1 cellular context compared by ENCODE assay signal in genomic region chr5:91433861-91434260, GRCh38.
TF ChIP-seq lines count a peak whose summit lies in the region.

No MANE protein-coding gene starts in this region.

TF ChIP-seq in HepG2, 621 proteins besides CTCF, POLR2A, EP300 and RAD21:
- TF ChIP-seq, protein P1, sequence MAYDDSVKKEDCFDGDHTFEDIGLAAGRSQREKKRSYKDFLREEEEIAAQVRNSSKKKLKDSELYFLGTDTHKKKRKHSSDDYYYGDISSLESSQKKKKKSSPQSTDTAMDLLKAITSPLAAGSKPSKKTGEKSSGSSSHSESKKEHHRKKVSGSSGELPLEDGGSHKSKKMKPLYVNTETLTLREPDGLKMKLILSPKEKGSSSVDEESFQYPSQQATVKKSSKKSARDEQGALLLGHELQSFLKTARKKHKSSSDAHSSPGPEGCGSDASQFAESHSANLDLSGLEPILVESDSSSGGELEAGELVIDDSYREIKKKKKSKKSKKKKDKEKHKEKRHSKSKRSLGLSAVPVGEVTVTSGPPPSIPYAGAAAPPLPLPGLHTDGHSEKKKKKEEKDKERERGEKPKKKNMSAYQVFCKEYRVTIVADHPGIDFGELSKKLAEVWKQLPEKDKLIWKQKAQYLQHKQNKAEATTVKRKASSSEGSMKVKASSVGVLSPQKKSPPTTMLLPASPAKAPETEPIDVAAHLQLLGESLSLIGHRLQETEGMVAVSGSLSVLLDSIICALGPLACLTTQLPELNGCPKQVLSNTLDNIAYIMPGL (CRISPR knock-in tag; IDR thresholded peaks at IDR 0.05; ENCODE audit: borderline replicate concordance in 1 of 2, low read depth in 1 of 2), result no peak
- no peak for TF ChIP-seq BCL3 (CRISPR knock-in tag; IDR thresholded peaks at IDR 0.05)
- TF ChIP-seq FOXM1 (CRISPR knock-in tag; IDR thresholded peaks at IDR 0.05), result no peak
- no peak for TF ChIP-seq RFXANK (CRISPR knock-in tag; IDR thresholded peaks at IDR 0.05)
- no peak for TF ChIP-seq ZNF160 (CRISPR knock-in tag; IDR thresholded peaks at IDR 0.05)
- no peak for TF ChIP-seq ZMAT3 (CRISPR knock-in tag; conservative IDR thresholded peaks at IDR 0.05)
- TF ChIP-seq, protein P2, sequence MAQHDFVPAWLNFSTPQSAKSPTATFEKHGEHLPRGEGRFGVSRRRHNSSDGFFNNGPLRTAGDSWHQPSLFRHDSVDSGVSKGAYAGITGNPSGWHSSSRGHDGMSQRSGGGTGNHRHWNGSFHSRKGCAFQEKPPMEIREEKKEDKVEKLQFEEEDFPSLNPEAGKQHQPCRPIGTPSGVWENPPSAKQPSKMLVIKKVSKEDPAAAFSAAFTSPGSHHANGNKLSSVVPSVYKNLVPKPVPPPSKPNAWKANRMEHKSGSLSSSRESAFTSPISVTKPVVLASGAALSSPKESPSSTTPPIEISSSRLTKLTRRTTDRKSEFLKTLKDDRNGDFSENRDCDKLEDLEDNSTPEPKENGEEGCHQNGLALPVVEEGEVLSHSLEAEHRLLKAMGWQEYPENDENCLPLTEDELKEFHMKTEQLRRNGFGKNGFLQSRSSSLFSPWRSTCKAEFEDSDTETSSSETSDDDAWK (CRISPR knock-in tag; IDR thresholded peaks at IDR 0.05), result no peak
- TF ChIP-seq, protein P3, sequence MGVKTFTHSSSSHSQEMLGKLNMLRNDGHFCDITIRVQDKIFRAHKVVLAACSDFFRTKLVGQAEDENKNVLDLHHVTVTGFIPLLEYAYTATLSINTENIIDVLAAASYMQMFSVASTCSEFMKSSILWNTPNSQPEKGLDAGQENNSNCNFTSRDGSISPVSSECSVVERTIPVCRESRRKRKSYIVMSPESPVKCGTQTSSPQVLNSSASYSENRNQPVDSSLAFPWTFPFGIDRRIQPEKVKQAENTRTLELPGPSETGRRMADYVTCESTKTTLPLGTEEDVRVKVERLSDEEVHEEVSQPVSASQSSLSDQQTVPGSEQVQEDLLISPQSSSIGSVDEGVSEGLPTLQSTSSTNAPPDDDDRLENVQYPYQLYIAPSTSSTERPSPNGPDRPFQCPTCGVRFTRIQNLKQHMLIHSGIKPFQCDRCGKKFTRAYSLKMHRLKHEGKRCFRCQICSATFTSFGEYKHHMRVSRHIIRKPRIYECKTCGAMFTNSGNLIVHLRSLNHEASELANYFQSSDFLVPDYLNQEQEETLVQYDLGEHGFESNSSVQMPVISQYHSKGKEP (CRISPR knock-in tag; IDR thresholded peaks at IDR 0.05), result no peak
- TF ChIP-seq MTERF4 (CRISPR knock-in tag; IDR thresholded peaks at IDR 0.05), result no peak
- no peak for TF ChIP-seq CAMTA2 (CRISPR knock-in tag; IDR thresholded peaks at IDR 0.05; ENCODE audit: borderline replicate concordance)
- no peak for TF ChIP-seq SMARCE1 (IDR thresholded peaks at IDR 0.05; ENCODE audit: borderline replicate concordance)
- no peak for TF ChIP-seq ZSCAN29 (CRISPR knock-in tag; conservative IDR thresholded peaks at IDR 0.05)
- no peak for TF ChIP-seq SYNCRIP (IDR thresholded peaks at IDR 0.05; ENCODE audit: insufficient read depth, low read depth, low read length)
- TF ChIP-seq ZNF547 (CRISPR knock-in tag; IDR thresholded peaks at IDR 0.05), result no peak
- TF ChIP-seq, protein P4, sequence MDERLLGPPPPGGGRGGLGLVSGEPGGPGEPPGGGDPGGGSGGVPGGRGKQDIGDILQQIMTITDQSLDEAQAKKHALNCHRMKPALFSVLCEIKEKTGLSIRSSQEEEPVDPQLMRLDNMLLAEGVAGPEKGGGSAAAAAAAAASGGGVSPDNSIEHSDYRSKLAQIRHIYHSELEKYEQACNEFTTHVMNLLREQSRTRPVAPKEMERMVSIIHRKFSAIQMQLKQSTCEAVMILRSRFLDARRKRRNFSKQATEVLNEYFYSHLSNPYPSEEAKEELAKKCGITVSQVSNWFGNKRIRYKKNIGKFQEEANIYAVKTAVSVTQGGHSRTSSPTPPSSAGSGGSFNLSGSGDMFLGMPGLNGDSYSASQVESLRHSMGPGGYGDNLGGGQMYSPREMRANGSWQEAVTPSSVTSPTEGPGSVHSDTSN (CRISPR knock-in tag; IDR thresholded peaks at IDR 0.05), result no peak
